8 cellular contexts compared by ENCODE assay signal in the genomic region with DNA sequence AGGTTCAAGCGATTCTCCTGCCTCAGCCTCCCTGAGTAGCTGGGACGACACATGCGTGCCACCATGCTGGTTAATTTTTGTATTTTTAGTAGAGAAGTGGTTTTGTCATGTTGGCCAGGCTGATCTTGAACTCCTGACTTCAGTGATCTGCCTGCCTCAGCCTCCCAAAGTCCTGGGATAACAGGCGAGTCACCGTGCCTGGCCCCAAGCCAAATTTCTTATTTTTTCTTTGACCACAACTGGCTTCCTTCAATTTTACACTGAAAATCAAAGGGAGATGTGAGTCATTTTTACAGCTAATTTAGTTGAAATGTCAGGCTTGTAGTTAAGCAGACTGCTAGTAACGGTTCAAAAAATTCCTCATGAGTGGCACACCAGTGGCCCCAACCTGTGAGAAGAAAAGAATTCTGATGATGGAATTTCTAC. TPM values are rescaled to one million over a fixed set of nuclear protein-coding genes. Genes with fewer than 3 reads are reported as not detected.
DNase-seq lines count a peak whose midpoint lies in the region; ATAC-seq and TF ChIP-seq lines count a peak whose summit lies in the region.

No MANE protein-coding gene starts in this region.

- CTCF ChIA-PET in activated naive CD4-positive, alpha-beta T cell treated with anti-CD3 and anti-CD28 coated beads, Interleukin-2, amount 10 ng/mL, durations not matched to agents 7 days and 5 days (lab: Charles Lee): no interaction called here

- H3K27ac Mint-ChIP-seq in activated naive CD4-positive, alpha-beta T cell treated with anti-CD3 and anti-CD28 coated beads, Interleukin-2, amount 10 ng/mL, durations not matched to agents 7 days and 5 days: no peak overlapping the region
- H3K27ac Mint-ChIP-seq in activated T-helper 1 cell treated with anti-CD3 and anti-CD28 coated beads, Interleukin-12 subunit alpha, Interleukin-12 subunit beta, Interleukin-2, Interleukin-4 antibody, amounts not matched to agents 30 ng/mL and 10 ng/mL and 1 ng/mL, durations not matched to agents 14 hours and 24 hours and 36 hours: no peak overlapping the region

- no peak for TF ChIP-seq CTCF in AG09319 (IDR thresholded peaks at IDR 0.05; ENCODE audit: low read depth, low read length)

- no peak for ATAC-seq in GM21528 (IDR thresholded peaks at IDR 0.05; ENCODE audit: low FRiP score, unreplicated experiment)

- intact Hi-C loops in activated T-helper 1 cell treated with anti-CD3 and anti-CD28 coated beads, Interleukin-12 subunit alpha, Interleukin-12 subunit beta, Interleukin-2, Interleukin-4 antibody, amounts not matched to agents 30 ng/mL and 10 ng/mL and 1 ng/mL, durations not matched to agents 14 hours and 24 hours and 36 hours (cut with micrococcal nuclease): no loop called here

- H3K4me1 Mint-ChIP-seq in activated naive CD4-positive, alpha-beta T cell treated with anti-CD3 and anti-CD28 coated beads, Interleukin-2, amount 10 ng/mL, durations not matched to agents 7 days and 5 days: peaks cover 52% of the 10 kb centered on the region
- H3K4me1 Mint-ChIP-seq in activated T-helper 1 cell treated with anti-CD3 and anti-CD28 coated beads, Interleukin-12 subunit alpha, Interleukin-12 subunit beta, Interleukin-2, Interleukin-4 antibody, amounts not matched to agents 30 ng/mL and 10 ng/mL and 1 ng/mL, durations not matched to agents 14 hours and 24 hours and 36 hours (ENCODE audit: low read depth): peaks cover 47% of the 10 kb centered on the region

- peaks cover 4% of the 10 kb centered on the region for H3K27me3 Mint-ChIP-seq in activated naive CD4-positive, alpha-beta T cell treated with anti-CD3 and anti-CD28 coated beads, Interleukin-2, amount 10 ng/mL, durations not matched to agents 7 days and 5 days
- no peaks in the 10 kb centered on the region for H3K27me3 Mint-ChIP-seq in activated T-helper 1 cell treated with anti-CD3 and anti-CD28 coated beads, Interleukin-12 subunit alpha, Interleukin-12 subunit beta, Interleukin-2, Interleukin-4 antibody, amounts not matched to agents 30 ng/mL and 10 ng/mL and 1 ng/mL, durations not matched to agents 14 hours and 24 hours and 36 hours (ENCODE audit: insufficient read depth)

- DNase-seq in AG09319 (ENCODE audit: extremely low read depth, low read depth) (peak; percentile 50), LHCN-M2 (ENCODE audit: low read depth) (peak; percentile 98), myocyte (ENCODE audit: low read depth) (peak; percentile 90), iPS-NIHi11 (ENCODE audit: low spot score) (no peak), DMS153 treated with DMSO at 0.1 percent for 48 hours (lab: John Stamatoyannopoulos, UW; ENCODE audit: unreplicated experiment) (no peak)
- DNase-seq in activated naive CD4-positive, alpha-beta T cell treated with anti-CD3 and anti-CD28 coated beads, Interleukin-2, amount 10 ng/mL, durations not matched to agents 7 days and 5 days: peak; percentile 25
- DNase-seq in activated T-helper 1 cell treated with anti-CD3 and anti-CD28 coated beads, Interleukin-12 subunit alpha, Interleukin-12 subunit beta, Interleukin-2, Interleukin-4 antibody, amounts not matched to agents 30 ng/mL and 10 ng/mL and 1 ng/mL, durations not matched to agents 14 hours and 24 hours and 36 hours (ENCODE audit: low spot score): no peak

- H3K4me3 Mint-ChIP-seq in activated naive CD4-positive, alpha-beta T cell treated with anti-CD3 and anti-CD28 coated beads, Interleukin-2, amount 10 ng/mL, durations not matched to agents 7 days and 5 days: no peak overlapping the region
- no peak overlapping the region for H3K4me3 Mint-ChIP-seq in activated T-helper 1 cell treated with anti-CD3 and anti-CD28 coated beads, Interleukin-12 subunit alpha, Interleukin-12 subunit beta, Interleukin-2, Interleukin-4 antibody, amounts not matched to agents 30 ng/mL and 10 ng/mL and 1 ng/mL, durations not matched to agents 14 hours and 24 hours and 36 hours

- no peaks in the 10 kb centered on the region for H3K9me3 Mint-ChIP-seq in activated naive CD4-positive, alpha-beta T cell treated with anti-CD3 and anti-CD28 coated beads, Interleukin-2, amount 10 ng/mL, durations not matched to agents 7 days and 5 days
- H3K9me3 Mint-ChIP-seq in activated T-helper 1 cell treated with anti-CD3 and anti-CD28 coated beads, Interleukin-12 subunit alpha, Interleukin-12 subunit beta, Interleukin-2, Interleukin-4 antibody, amounts not matched to agents 30 ng/mL and 10 ng/mL and 1 ng/mL, durations not matched to agents 14 hours and 24 hours and 36 hours: no peaks in the 10 kb centered on the region

- H3K36me3 Mint-ChIP-seq in activated naive CD4-positive, alpha-beta T cell treated with anti-CD3 and anti-CD28 coated beads, Interleukin-2, amount 10 ng/mL, durations not matched to agents 7 days and 5 days: peaks cover 18% of the 10 kb centered on the region
- H3K36me3 Mint-ChIP-seq in activated T-helper 1 cell treated with anti-CD3 and anti-CD28 coated beads, Interleukin-12 subunit alpha, Interleukin-12 subunit beta, Interleukin-2, Interleukin-4 antibody, amounts not matched to agents 30 ng/mL and 10 ng/mL and 1 ng/mL, durations not matched to agents 14 hours and 24 hours and 36 hours (ENCODE audit: low read depth): peaks cover 15% of the 10 kb centered on the region

RNA-seq across cellular contexts. Expression of a gene that starts 7.8 kb away (rescaled TPM):
- total RNA-seq in LHCN-M2 (2014; rRNA removed) (48.0 and 51.3 TPM in 2 replicates), myocyte (50.3 and 55.3 TPM in 2 replicates)
- polyA plus RNA-seq in LHCN-M2 (2012): 32.1 TPM
- polyA plus RNA-seq in myocyte (2012): 39.7 TPM
- 39.2 and 40.2 TPM in 2 replicates for total RNA-seq in activated T-helper 1 cell treated with anti-CD3 and anti-CD28 coated beads, Interleukin-12 subunit alpha, Interleukin-12 subunit beta, Interleukin-2, Interleukin-4 antibody, amounts not matched to agents 30 ng/mL and 10 ng/mL and 1 ng/mL, durations not matched to agents 14 hours and 24 hours and 36 hours

Comparison
In these comparisons a context has a peak if more than half of its experiments do, and no peak if none do; other contexts are left out.
1. DNase-seq: peak in AG09319 (single experiment), LHCN-M2 (single experiment), activated naive CD4-positive, alpha-beta T cell treated with anti-CD3 and anti-CD28 coated beads, Interleukin-2, amount 10 ng/mL, durations not matched to agents 7 days and 5 days (single experiment) and myocyte (single experiment); none in iPS-NIHi11 (single experiment), activated T-helper 1 cell treated with anti-CD3 and anti-CD28 coated beads, Interleukin-12 subunit alpha, Interleukin-12 subunit beta, Interleukin-2, Interleukin-4 antibody, amounts not matched to agents 30 ng/mL and 10 ng/mL and 1 ng/mL, durations not matched to agents 14 hours and 24 hours and 36 hours (single experiment) and DMS153 treated with DMSO at 0.1 percent for 48 hours (single experiment).